1 cellular context compared by ENCODE assay signal in genomic region chr5:140710899-140711552, GRCh38.
A peak's percentile ranks its signal among the peaks of the same experiment; 100 is the strongest.
TF ChIP-seq lines count a peak whose summit lies in the region.

No MANE protein-coding gene starts in this region.

TF ChIP-seq in K562, 482 proteins besides CTCF, POLR2A, EP300 and RAD21 (continued from another document and continues in another):
- no peak for TF ChIP-seq RNF219 (CRISPR knock-in tag; IDR thresholded peaks at IDR 0.05)
- 0 out of 2 replicates have a peak, but pooled peaks have one; percentile 8 for TF ChIP-seq DDX20 (tag; IDR thresholded peaks at IDR 0.05; ENCODE audit: low read depth)
- 0 out of 4 replicates have a peak, but pooled peaks of 1 of the 2 experiments have one; percentile 23 for TF ChIP-seq ZNF639 (CRISPR knock-in tag; conservative IDR thresholded peaks at IDR 0.05 in 1 of 2, IDR thresholded peaks at IDR 0.05 in 1 of 2)
- 0 out of 2 replicates have a peak, but pooled peaks have one; percentile 14 for TF ChIP-seq THRA (IDR thresholded peaks at IDR 0.05)
- peak; percentile 60 to 92; a peak in 3 of 4 replicates for TF ChIP-seq TBL1XR1 (IDR thresholded peaks at IDR 0.05; ENCODE audit: low read length in 2 of 2)
- TF ChIP-seq ID3 (CRISPR knock-in tag; IDR thresholded peaks at IDR 0.05) = no peak
- peak; percentile 77 for TF ChIP-seq ID3 (tag; IDR thresholded peaks at IDR 0.05)
- no peak for TF ChIP-seq ZNF717 (CRISPR knock-in tag; IDR thresholded peaks at IDR 0.05)
- peak; percentile 81 for TF ChIP-seq POLR2AphosphoS5 (IDR thresholded peaks at IDR 0.05; ENCODE audit: control insufficient read depth, insufficient read depth, low read depth, low read length)
- peak; percentile 68; the same call in 1 of the 2 replicates for TF ChIP-seq ZBTB7A (IDR thresholded peaks at IDR 0.05; ENCODE audit: borderline replicate concordance, control insufficient read depth, low read depth, low read length)
- peak in 1 of 2 experiments; percentile 46; a peak in 1 of 3 replicates for TF ChIP-seq CBX3 (IDR thresholded peaks at IDR 0.05; ENCODE audit: borderline replicate concordance in 1 of 2, low read length in 2 of 2)
- peak; percentile 67 for TF ChIP-seq RBBP5 (IDR thresholded peaks at IDR 0.05; ENCODE audit: borderline replicate concordance, insufficient read depth, low read length, poor library complexity, severe bottlenecking)
- TF ChIP-seq THAP12 (CRISPR knock-in tag; IDR thresholded peaks at IDR 0.05) = 0 out of 2 replicates have a peak, but pooled peaks have one; percentile 38
- TF ChIP-seq BCLAF1 (IDR thresholded peaks at IDR 0.05; ENCODE audit: borderline replicate concordance in 1 of 2, control insufficient read depth in 1 of 2, low read depth in 2 of 2, low read length in 1 of 2) = peak in 1 of 2 experiments; percentile 82; a peak in 1 of 4 replicates
- TF ChIP-seq ZNF253 (CRISPR knock-in tag; conservative IDR thresholded peaks at IDR 0.05) = no peak
- TF ChIP-seq MLLT1 (IDR thresholded peaks at IDR 0.05) = peak in 1 of 2 experiments; percentile 41; a peak in 2 of 4 replicates
- peak; percentile 97 for TF ChIP-seq ZNF316 (IDR thresholded peaks at IDR 0.05)
- peak; percentile 95 for TF ChIP-seq SOX6 (IDR thresholded peaks at IDR 0.05)
- peak; percentile 71 for TF ChIP-seq KDM5B (IDR thresholded peaks at IDR 0.05; ENCODE audit: insufficient replicate concordance, low read depth, low read length)
- peak; percentile 44; the same call in 1 of the 2 replicates for TF ChIP-seq VEZF1 (CRISPR knock-in tag; IDR thresholded peaks at IDR 0.05)
- peak; percentile 52; the same call in 1 of the 2 replicates for TF ChIP-seq ZNF644 (tag; IDR thresholded peaks at IDR 0.05; ENCODE audit: low read depth)
- peak; percentile 71 for TF ChIP-seq GTF3C2 (IDR thresholded peaks at IDR 0.05; ENCODE audit: borderline replicate concordance, extremely low read depth, insufficient read length)
- TF ChIP-seq NFE2 (IDR thresholded peaks at IDR 0.05; ENCODE audit: low read depth) = peak; percentile 99
- no peak for TF ChIP-seq OTX1 (CRISPR knock-in tag; IDR thresholded peaks at IDR 0.05)
- no peak for TF ChIP-seq KDM2B (CRISPR knock-in tag; IDR thresholded peaks at IDR 0.05)
- TF ChIP-seq NCOA1 (IDR thresholded peaks at IDR 0.05; ENCODE audit: low read depth) = 0 out of 2 replicates have a peak, but pooled peaks have one; percentile 23
- 0 out of 2 replicates have a peak, but pooled peaks have one; percentile 29 for TF ChIP-seq SMAD3 (CRISPR knock-in tag; conservative IDR thresholded peaks at IDR 0.05)
- TF ChIP-seq TAF1 (IDR thresholded peaks at IDR 0.05; ENCODE audit: control insufficient read depth, extremely low read depth, insufficient read depth, low read length, severe bottlenecking) = peak; percentile 59
- peak; percentile 40 for TF ChIP-seq DACH1 (IDR thresholded peaks at IDR 0.05; ENCODE audit: partially characterized antibody)
- peak; percentile 93 for TF ChIP-seq BRD4 (IDR thresholded peaks at IDR 0.05)
- peak; percentile 27 to 73; a peak in 3 of 4 replicates for TF ChIP-seq SIN3A (IDR thresholded peaks at IDR 0.05; ENCODE audit: borderline replicate concordance in 2 of 2, control insufficient read depth in 1 of 2, low read depth in 2 of 2, low read length in 2 of 2)
- TF ChIP-seq MAZ (CRISPR knock-in tag; conservative IDR thresholded peaks at IDR 0.05 in 1 of 2, IDR thresholded peaks at IDR 0.05 in 1 of 2) = peak; percentile 31 to 56; a peak in 1 of 4 replicates
- no peak for TF ChIP-seq PTRF (tag; IDR thresholded peaks at IDR 0.05)
- TF ChIP-seq BRF1 (IDR thresholded peaks at IDR 0.05; ENCODE audit: borderline replicate concordance, extremely low read depth, insufficient read length) = peak; percentile 58
- peak; percentile 80 for TF ChIP-seq SMARCE1 (IDR thresholded peaks at IDR 0.05)
- peak; percentile 59; the same call in 1 of the 2 replicates for TF ChIP-seq NCOR1 (IDR thresholded peaks at IDR 0.05)
- TF ChIP-seq ZNF695 (CRISPR knock-in tag; IDR thresholded peaks at IDR 0.05) = no peak
- no peak for TF ChIP-seq THAP7 (CRISPR knock-in tag; IDR thresholded peaks at IDR 0.05)
- TF ChIP-seq TEAD1 (CRISPR knock-in tag; IDR thresholded peaks at IDR 0.05) = 0 out of 4 replicates have a peak, but pooled peaks of 1 of the 2 experiments have one; percentile 29
- TF ChIP-seq PKNOX1 (IDR thresholded peaks at IDR 0.05) = peak; percentile 84
